1 cellular context compared by ENCODE assay signal in the genomic region with DNA sequence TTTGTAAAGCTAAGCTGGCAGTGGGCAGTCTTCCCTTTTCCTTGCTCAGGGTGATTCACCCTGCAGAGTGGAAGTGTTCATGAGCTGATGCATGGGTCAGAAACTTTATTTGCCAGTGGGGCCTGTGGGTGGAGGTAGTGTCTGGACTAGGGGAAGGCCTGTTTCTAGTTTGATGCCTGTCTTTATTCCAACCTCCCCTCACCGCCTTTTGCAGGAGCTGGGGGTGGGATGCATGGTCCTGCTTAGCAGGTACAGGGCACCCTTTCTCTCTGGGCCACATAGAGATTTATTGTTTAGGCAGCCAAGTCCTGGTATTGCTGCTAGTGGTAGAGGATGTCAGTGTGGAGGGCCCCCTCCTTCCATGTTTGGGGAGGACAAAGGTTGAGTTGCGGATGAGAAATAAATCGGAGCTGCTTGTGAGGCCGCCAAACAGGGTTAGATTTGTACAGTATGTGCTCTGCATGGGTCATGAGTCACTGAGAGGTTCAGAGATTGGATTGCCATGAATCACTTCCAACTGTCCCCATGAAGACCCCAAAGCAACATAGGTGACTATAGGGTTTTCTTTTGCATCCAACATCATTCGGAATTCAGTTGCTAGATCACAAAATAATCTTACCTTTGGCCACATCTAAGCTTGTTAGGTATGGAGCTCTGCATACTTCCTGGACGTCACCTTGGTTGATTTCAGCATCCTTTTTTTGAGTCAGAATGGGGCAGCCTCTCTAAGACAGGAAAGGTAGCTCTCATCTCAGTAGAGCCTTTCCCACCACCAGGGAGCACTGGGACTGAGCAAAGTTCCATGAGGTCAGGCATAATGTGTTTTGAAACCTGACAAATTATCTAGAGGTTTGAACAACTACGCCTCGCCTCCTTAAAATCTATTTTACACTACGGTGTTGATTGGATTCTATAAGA.
TF ChIP-seq lines count a peak whose summit lies in the region.

No MANE protein-coding gene starts in this region.

TF ChIP-seq in HepG2, 621 proteins besides CTCF, POLR2A, EP300 and RAD21 (continued from another document and continues in another):
- TF ChIP-seq BRCA1 (CRISPR knock-in tag; IDR thresholded peaks at IDR 0.05) (0 out of 2 replicates have a peak, but pooled peaks have one; percentile 22), ZBTB20 (CRISPR knock-in tag; IDR thresholded peaks at IDR 0.05; ENCODE audit: borderline replicate concordance, low read depth) (peak; percentile 35; the same call in 1 of the 2 replicates), HBP1 (CRISPR knock-in tag; IDR thresholded peaks at IDR 0.05; ENCODE audit: low read depth) (no peak), ZNF496 (CRISPR knock-in tag; IDR thresholded peaks at IDR 0.05; ENCODE audit: insufficient replicate concordance) (no peak), ZNF124 (CRISPR knock-in tag; IDR thresholded peaks at IDR 0.05) (no peak), AGO1 (IDR thresholded peaks at IDR 0.05; ENCODE audit: low read depth, low read length, poor library complexity, severe bottlenecking) (no peak), CENPX (CRISPR knock-in tag; IDR thresholded peaks at IDR 0.05) (no peak), ZFX (CRISPR knock-in tag; IDR thresholded peaks at IDR 0.05; ENCODE audit: low read depth) (peak; percentile 77; the same call in 1 of the 2 replicates), SSRP1 (CRISPR knock-in tag; IDR thresholded peaks at IDR 0.05) (no peak), ZKSCAN1 (IDR thresholded peaks at IDR 0.05; ENCODE audit: low read length) (no peak), ZNF770 (CRISPR knock-in tag; IDR thresholded peaks at IDR 0.05) (no peak), ZSCAN31 (CRISPR knock-in tag; IDR thresholded peaks at IDR 0.05; ENCODE audit: low read depth) (0 out of 2 replicates have a peak, but pooled peaks have one; percentile 40), ZBTB42 (CRISPR knock-in tag; IDR thresholded peaks at IDR 0.05) (no peak), ZNF782 (CRISPR knock-in tag; IDR thresholded peaks at IDR 0.05; ENCODE audit: borderline replicate concordance) (peak; percentile 80; the same call in 1 of the 2 replicates), KAT8 (CRISPR knock-in tag; IDR thresholded peaks at IDR 0.05) (peak; percentile 42; the same call in 1 of the 2 replicates), MYPOP (CRISPR knock-in tag; IDR thresholded peaks at IDR 0.05) (no peak), ZNF670 (CRISPR knock-in tag; IDR thresholded peaks at IDR 0.05; ENCODE audit: borderline replicate concordance) (peak; percentile 40; the same call in 1 of the 2 replicates), PLRG1 (conservative IDR thresholded peaks at IDR 0.05) (no peak), ZFP41 (CRISPR knock-in tag; IDR thresholded peaks at IDR 0.05; ENCODE audit: borderline replicate concordance) (no peak), KDM3A (CRISPR knock-in tag; IDR thresholded peaks at IDR 0.05; ENCODE audit: low read depth) (no peak), ZNF12 (CRISPR knock-in tag; IDR thresholded peaks at IDR 0.05) (peak; percentile 86), RNF219 (CRISPR knock-in tag; IDR thresholded peaks at IDR 0.05) (no peak), KLF12 (CRISPR knock-in tag; IDR thresholded peaks at IDR 0.05; ENCODE audit: borderline replicate concordance) (no peak), TBL1XR1 (IDR thresholded peaks at IDR 0.05; ENCODE audit: borderline replicate concordance, low read length, partially characterized antibody) (peak; percentile 39), EHMT2 (IDR thresholded peaks at IDR 0.05; ENCODE audit: borderline replicate concordance, low read depth, low read length) (peak; percentile 46; the same call in 1 of the 2 replicates), ZNF768 (CRISPR knock-in tag; IDR thresholded peaks at IDR 0.05) (no peak), ARNTL (CRISPR knock-in tag; IDR thresholded peaks at IDR 0.05) (peak; percentile 51; the same call in 1 of the 2 replicates), ZNF850 (CRISPR knock-in tag; conservative IDR thresholded peaks at IDR 0.05) (no peak), FOXK2 (IDR thresholded peaks at IDR 0.05) (peak; percentile 15; the same call in 1 of the 2 replicates), ZNF274 (CRISPR knock-in tag; IDR thresholded peaks at IDR 0.05) (no peak), RFX5 (IDR thresholded peaks at IDR 0.05; ENCODE audit: low read depth, low read length) (no peak), HNRNPUL1 (IDR thresholded peaks at IDR 0.05; ENCODE audit: low read depth, low read length) (no peak), HMG20A (CRISPR knock-in tag; IDR thresholded peaks at IDR 0.05; ENCODE audit: borderline replicate concordance) (peak; percentile 79; the same call in 1 of the 2 replicates), CBX5 (CRISPR knock-in tag; IDR thresholded peaks at IDR 0.05; ENCODE audit: borderline replicate concordance) (no peak; the same call in 1 of the 2 replicates), ZNF652 (CRISPR knock-in tag; IDR thresholded peaks at IDR 0.05; ENCODE audit: borderline replicate concordance, low read depth) (peak; percentile 26; the same call in 1 of the 2 replicates), U2AF2 (IDR thresholded peaks at IDR 0.05; ENCODE audit: low read depth, low read length) (no peak), TSC22D2 (CRISPR knock-in tag; IDR thresholded peaks at IDR 0.05; ENCODE audit: borderline replicate concordance) (no peak), ZBTB1 (CRISPR knock-in tag; IDR thresholded peaks at IDR 0.05; ENCODE audit: borderline replicate concordance) (no peak), LRRFIP1 (CRISPR knock-in tag; conservative IDR thresholded peaks at IDR 0.05) (no peak), ZBTB2 (CRISPR knock-in tag; IDR thresholded peaks at IDR 0.05; ENCODE audit: low read depth) (no peak), SALL1 (CRISPR knock-in tag; IDR thresholded peaks at IDR 0.05) (peak; percentile 97)
- TF ChIP-seq, protein P1, sequence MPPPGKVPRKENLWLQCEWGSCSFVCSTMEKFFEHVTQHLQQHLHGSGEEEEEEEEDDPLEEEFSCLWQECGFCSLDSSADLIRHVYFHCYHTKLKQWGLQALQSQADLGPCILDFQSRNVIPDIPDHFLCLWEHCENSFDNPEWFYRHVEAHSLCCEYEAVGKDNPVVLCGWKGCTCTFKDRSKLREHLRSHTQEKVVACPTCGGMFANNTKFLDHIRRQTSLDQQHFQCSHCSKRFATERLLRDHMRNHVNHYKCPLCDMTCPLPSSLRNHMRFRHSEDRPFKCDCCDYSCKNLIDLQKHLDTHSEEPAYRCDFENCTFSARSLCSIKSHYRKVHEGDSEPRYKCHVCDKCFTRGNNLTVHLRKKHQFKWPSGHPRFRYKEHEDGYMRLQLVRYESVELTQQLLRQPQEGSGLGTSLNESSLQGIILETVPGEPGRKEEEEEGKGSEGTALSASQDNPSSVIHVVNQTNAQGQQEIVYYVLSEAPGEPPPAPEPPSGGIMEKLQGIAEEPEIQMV (CRISPR knock-in tag; IDR thresholded peaks at IDR 0.05; ENCODE audit: low read depth) = no peak; the same call in 1 of the 2 replicates
- TF ChIP-seq, protein P2, sequence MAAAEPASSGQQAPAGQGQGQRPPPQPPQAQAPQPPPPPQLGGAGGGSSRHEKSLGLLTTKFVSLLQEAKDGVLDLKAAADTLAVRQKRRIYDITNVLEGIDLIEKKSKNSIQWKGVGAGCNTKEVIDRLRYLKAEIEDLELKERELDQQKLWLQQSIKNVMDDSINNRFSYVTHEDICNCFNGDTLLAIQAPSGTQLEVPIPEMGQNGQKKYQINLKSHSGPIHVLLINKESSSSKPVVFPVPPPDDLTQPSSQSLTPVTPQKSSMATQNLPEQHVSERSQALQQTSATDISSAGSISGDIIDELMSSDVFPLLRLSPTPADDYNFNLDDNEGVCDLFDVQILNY (CRISPR knock-in tag; conservative IDR thresholded peaks at IDR 0.05) = no peak
- TF ChIP-seq, protein P3, sequence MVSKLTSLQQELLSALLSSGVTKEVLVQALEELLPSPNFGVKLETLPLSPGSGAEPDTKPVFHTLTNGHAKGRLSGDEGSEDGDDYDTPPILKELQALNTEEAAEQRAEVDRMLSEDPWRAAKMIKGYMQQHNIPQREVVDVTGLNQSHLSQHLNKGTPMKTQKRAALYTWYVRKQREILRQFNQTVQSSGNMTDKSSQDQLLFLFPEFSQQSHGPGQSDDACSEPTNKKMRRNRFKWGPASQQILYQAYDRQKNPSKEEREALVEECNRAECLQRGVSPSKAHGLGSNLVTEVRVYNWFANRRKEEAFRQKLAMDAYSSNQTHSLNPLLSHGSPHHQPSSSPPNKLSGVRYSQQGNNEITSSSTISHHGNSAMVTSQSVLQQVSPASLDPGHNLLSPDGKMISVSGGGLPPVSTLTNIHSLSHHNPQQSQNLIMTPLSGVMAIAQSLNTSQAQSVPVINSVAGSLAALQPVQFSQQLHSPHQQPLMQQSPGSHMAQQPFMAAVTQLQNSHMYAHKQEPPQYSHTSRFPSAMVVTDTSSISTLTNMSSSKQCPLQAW (CRISPR knock-in tag; IDR thresholded peaks at IDR 0.05) = peak; percentile 84
- TF ChIP-seq, protein P4, sequence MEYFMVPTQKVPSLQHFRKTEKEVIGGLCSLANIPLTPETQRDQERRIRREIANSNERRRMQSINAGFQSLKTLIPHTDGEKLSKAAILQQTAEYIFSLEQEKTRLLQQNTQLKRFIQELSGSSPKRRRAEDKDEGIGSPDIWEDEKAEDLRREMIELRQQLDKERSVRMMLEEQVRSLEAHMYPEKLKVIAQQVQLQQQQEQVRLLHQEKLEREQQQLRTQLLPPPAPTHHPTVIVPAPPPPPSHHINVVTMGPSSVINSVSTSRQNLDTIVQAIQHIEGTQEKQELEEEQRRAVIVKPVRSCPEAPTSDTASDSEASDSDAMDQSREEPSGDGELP (IDR thresholded peaks at IDR 0.05; ENCODE audit: borderline replicate concordance, low read depth) = no peak
